ENCODE assay signal across 19 cellular contexts in the genomic region with DNA sequence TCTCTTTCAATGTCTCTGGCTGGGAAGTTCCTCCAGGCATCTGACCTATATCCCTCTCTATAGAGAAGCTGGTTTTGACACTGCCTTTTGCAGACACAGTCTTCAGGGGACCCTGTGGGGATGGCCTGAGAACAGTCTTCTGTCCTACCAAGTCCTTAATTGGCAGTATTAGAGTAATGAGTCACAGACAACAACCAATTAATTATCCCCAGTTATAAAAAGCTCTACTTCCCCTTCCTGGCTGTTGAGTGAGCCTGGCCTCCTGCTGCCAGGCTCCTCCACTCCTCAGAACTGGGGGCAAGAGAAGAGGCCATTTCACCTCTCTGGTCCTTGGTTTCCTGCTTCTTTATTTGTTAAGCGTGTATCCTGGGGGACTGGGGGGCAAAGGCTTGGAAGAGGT. TPM values are rescaled to one million over a fixed set of nuclear protein-coding genes. Genes with fewer than 3 reads are reported as not detected.
DNase-seq lines count a peak whose midpoint lies in the region; ATAC-seq, FAIRE-seq and TF ChIP-seq lines count a peak whose summit lies in the region.
"Had no signal": no experiment of that assay in that cellular context is flagged by ENCODE, and none has a peak within 500 bp of the region (broad histone marks: within the 10 kb centered on the region; RNA-seq: fewer than 3 reads in every experiment).

No MANE protein-coding gene starts in this region.

- peaks cover 17% of the 10 kb centered on the region for H3K4me1 Mint-ChIP-seq in activated CD8-positive, alpha-beta T cell treated with anti-CD3 and anti-CD28 coated beads for 36 hours (ENCODE audit: low read depth)

- no peaks in the 10 kb centered on the region for H3K9me3 Mint-ChIP-seq in activated CD8-positive, alpha-beta T cell treated with anti-CD3 and anti-CD28 coated beads for 36 hours
- H3K9me3 Mint-ChIP-seq: activated naive CD4-positive, alpha-beta T cell treated with anti-CD3 and anti-CD28 coated beads, Interleukin-2, amount 50 U/mL, for 72 hours had no signal

- H3K4me1 ChIP-seq in small intestine (ENCODE audit: control insufficient read depth in 2 of 2, insufficient read depth in 1 of 2, low read depth in 1 of 2, low read length in 1 of 2) = no peaks in the 10 kb centered on the region

- no peak for FAIRE-seq in small intestine (lab: Jason Lieb, UNC)

- no peak for ATAC-seq in activated CD8-positive, alpha-beta T cell treated with anti-CD3 and anti-CD28 coated beads for 36 hours
- ATAC-seq in Right ventricle myocardium inferior = no peak
- ATAC-seq in GM21447 (IDR thresholded peaks at IDR 0.05; ENCODE audit: unreplicated experiment) = no peak
- ATAC-seq: activated naive CD4-positive, alpha-beta T cell treated with anti-CD3 and anti-CD28 coated beads, Interleukin-2, amount 50 U/mL, for 72 hours had no signal

- no peak overlapping the region for H3K4me3 ChIP-seq in small intestine (ENCODE audit: low read depth in 1 of 2, low read length in 2 of 2)
- H3K4me3 ChIP-seq: Peyer's patch, skin epidermis, testis had no signal

- no peaks in the 10 kb centered on the region for H3K9me3 ChIP-seq in small intestine (ENCODE audit: control insufficient read depth, low read depth)
- H3K9me3 ChIP-seq: Peyer's patch, testis had no signal

- no peaks in the 10 kb centered on the region for H3K27me3 Mint-ChIP-seq in activated CD8-positive, alpha-beta T cell treated with anti-CD3 and anti-CD28 coated beads for 36 hours

- H3K27me3 ChIP-seq in small intestine (ENCODE audit: control insufficient read depth in 2 of 2, insufficient read depth in 2 of 2, low read length in 2 of 2) = no peaks in the 10 kb centered on the region
- H3K27me3 ChIP-seq: Peyer's patch, testis had no signal

- 79 to 88% (median 79%) methylated on average over 1 of the region's 1 CpG for WGBS in small intestine, 3 donors

- H3K27ac Mint-ChIP-seq in activated CD8-positive, alpha-beta T cell treated with anti-CD3 and anti-CD28 coated beads for 36 hours = peak overlapping the region; percentile 26

- intact Hi-C loops in activated CD8-positive, alpha-beta T cell treated with anti-CD3 and anti-CD28 coated beads for 36 hours (cut with micrococcal nuclease) = no loop called here
- intact Hi-C loops in Right ventricle myocardium inferior (cut with DNase I) = no loop called here

- no peak for TF ChIP-seq CTCF in activated CD8-positive, alpha-beta T cell treated with anti-CD3 and anti-CD28 coated beads for 36 hours (IDR thresholded peaks at IDR 0.05)

- no peaks in the 10 kb centered on the region for H3K36me3 ChIP-seq in small intestine (ENCODE audit: control insufficient read depth in 2 of 2, insufficient read depth in 2 of 2, low read length in 2 of 2)
- H3K36me3 ChIP-seq: Peyer's patch had no signal

- DNase-seq in DMS153 (lab: John Stamatoyannopoulos, UW) (peak; percentile 14), DMS153 treated with DMSO at 0.1 percent for 48 hours (lab: John Stamatoyannopoulos, UW; ENCODE audit: unreplicated experiment) (no peak), NOMO-1 (lab: John Stamatoyannopoulos, UW; ENCODE audit: unreplicated experiment in 2 of 2) (peak; percentile 81 to 84), small intestine (peak; percentile 33), Right ventricle myocardium inferior (ENCODE audit: missing footprints) (no peak), germinal center (ENCODE audit: low spot score) (no peak)
- DNase-seq in activated CD8-positive, alpha-beta T cell treated with anti-CD3 and anti-CD28 coated beads for 36 hours = no peak
- DNase-seq: cerebellar nuclear complex, DMS 273 treated with DMSO at 0.1 percent for 48 hours, erythroblast, mammary epithelial cell, MM.1S, T1000, testis had no signal

- H3K4me3 Mint-ChIP-seq in activated CD8-positive, alpha-beta T cell treated with anti-CD3 and anti-CD28 coated beads for 36 hours = no peak overlapping the region

- H3K27ac ChIP-seq in small intestine (ENCODE audit: low read depth in 1 of 2, low read length in 1 of 2) = no peak overlapping the region
- H3K27ac ChIP-seq: 22Rv1, testis had no signal

- POLR2A ChIA-PET in activated CD8-positive, alpha-beta T cell treated with anti-CD3 and anti-CD28 coated beads for 36 hours (lab: Charles Lee) = no interaction called here

- CTCF ChIA-PET in activated CD8-positive, alpha-beta T cell treated with anti-CD3 and anti-CD28 coated beads for 36 hours (lab: Charles Lee) = interaction anchor here (2.0 kb wide), 1 partner anchor 29 kb away, joined by 9 read pairs; no protein-coding TSS in a partner anchor

- H3K36me3 Mint-ChIP-seq in activated CD8-positive, alpha-beta T cell treated with anti-CD3 and anti-CD28 coated beads for 36 hours (ENCODE audit: low read depth) = no peaks in the 10 kb centered on the region
- H3K36me3 Mint-ChIP-seq: activated naive CD4-positive, alpha-beta T cell treated with anti-CD3 and anti-CD28 coated beads, Interleukin-2, amount 50 U/mL, for 72 hours had no signal

RNA-seq across cellular contexts. Expression of gene KLHL35, which starts 41.2 kb away (rescaled TPM):
- total RNA-seq in activated CD8-positive, alpha-beta T cell treated with anti-CD3 and anti-CD28 coated beads for 36 hours = under 1 TPM; 0.16 to 0.77 TPM
- under 1 TPM in 1 of 3 donors, not detected in 2; 0.81 TPM for polyA plus RNA-seq in small intestine
- total RNA-seq in Right ventricle myocardium inferior = 0.68 TPM

RNA-seq across cellular contexts. Expression of gene GDPD5, which starts 51.5 kb away (rescaled TPM):
- total RNA-seq in activated CD8-positive, alpha-beta T cell treated with anti-CD3 and anti-CD28 coated beads for 36 hours = 10 to 100 TPM in 1 of 2 experiments, 1 to 10 TPM in 1; 7.8 to 11.0 TPM
- polyA plus RNA-seq in small intestine = 1 to 10 TPM; 1.1 to 9.2 (median 3.0) TPM
- 7.7 TPM for total RNA-seq in Right ventricle myocardium inferior

Comparison
In these comparisons a context has a peak if more than half of its experiments do, and no peak if none do; other contexts are left out.
1. DNase-seq: peak in DMS153 (single experiment), NOMO-1 (2 of 2) and small intestine (single experiment); none in DMS153 treated with DMSO at 0.1 percent for 48 hours (single experiment), activated CD8-positive, alpha-beta T cell treated with anti-CD3 and anti-CD28 coated beads for 36 hours (single experiment), Right ventricle myocardium inferior (single experiment) and germinal center (single experiment).